In the genomic region with DNA sequence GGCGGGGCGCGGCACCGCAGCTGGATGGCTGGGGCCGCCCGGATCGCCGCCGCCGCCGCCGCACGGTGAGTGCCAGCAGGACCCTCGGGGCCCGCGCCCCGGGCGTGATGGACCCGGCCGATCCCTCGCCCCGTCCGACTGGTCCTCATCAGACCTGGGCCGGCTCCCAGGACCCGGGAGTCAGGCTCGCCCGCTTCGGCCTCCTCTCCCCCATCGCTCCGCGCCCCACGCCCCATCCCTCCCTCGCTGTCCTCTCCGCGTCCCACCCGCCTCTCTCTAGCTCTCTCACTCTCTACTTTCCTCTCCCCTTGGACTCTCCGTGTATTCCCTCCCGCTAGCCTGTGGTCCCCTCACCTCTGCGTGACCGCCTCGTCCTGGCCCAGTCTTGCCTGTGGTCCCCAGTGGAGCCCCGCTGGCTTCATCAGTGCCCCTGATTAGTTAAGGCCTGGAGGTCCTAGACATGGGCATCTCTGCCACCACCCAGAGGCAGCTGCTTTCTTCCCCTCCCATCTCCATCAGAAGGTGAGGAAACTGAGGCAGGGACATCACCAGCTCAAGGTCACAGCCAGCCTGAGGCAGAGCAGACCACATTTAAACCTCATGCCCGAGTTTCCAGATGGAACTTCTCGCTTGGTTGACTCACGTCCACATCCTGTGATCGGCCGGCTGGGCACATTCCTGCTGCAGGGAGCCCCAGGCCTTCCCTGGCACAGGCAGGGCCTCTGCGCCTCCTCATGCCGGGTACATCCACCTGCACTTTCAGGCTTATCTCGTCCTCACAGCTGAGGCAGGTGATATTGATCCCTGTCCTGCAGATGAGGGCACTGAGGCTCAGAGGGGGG, we compare ENCODE assay signal across 8 cellular contexts. TPM values are rescaled to one million over a fixed set of nuclear protein-coding genes. Genes with fewer than 3 reads are reported as not detected.
DNase-seq lines count a peak whose midpoint lies in the region; ATAC-seq and TF ChIP-seq lines count a peak whose summit lies in the region.

No MANE protein-coding gene starts in this region.

- H3K9me3 Mint-ChIP-seq in neural crest cell: no peaks in the 10 kb centered on the region

- peak overlapping the region; percentile 88 for H3K4me2 ChIP-seq in fibroblast of lung (ENCODE audit: extremely low read depth, insufficient read depth, low read length)

- peaks cover 21% of the 10 kb centered on the region for H3K36me3 ChIP-seq in fibroblast of lung (ENCODE audit: control insufficient read depth, insufficient read depth, low read length)

- peak overlapping the region; percentile 94 for H3K9ac ChIP-seq in fibroblast of lung (ENCODE audit: insufficient read depth, low read length)

- H4K20me1 ChIP-seq in fibroblast of lung (ENCODE audit: control insufficient read depth, extremely low read depth, insufficient read depth, low read length): no peaks in the 10 kb centered on the region

- H3K4me3 ChIP-seq in fibroblast of lung (replicated peaks in 1 of 4; ENCODE audit: control extremely low read depth in 1 of 4, insufficient read depth in 1 of 4, low read depth in 3 of 4, low read length in 4 of 4): peak overlapping the region; percentile 40 to 92 (median 66)

- peak; percentile 6 for ATAC-seq in HG02623 (IDR thresholded peaks at IDR 0.05; ENCODE audit: unreplicated experiment)
- ATAC-seq in HG02970 (IDR thresholded peaks at IDR 0.05; ENCODE audit: low FRiP score, unreplicated experiment): no peak
- no peak for ATAC-seq in GM19351 (IDR thresholded peaks at IDR 0.05; ENCODE audit: unreplicated experiment)

- no peak overlapping the region for H2AFZ ChIP-seq in fibroblast of lung (ENCODE audit: low read length)

- H3K27me3 Mint-ChIP-seq in neural crest cell (ENCODE audit: low read depth): no peaks in the 10 kb centered on the region

- H3K4me1 Mint-ChIP-seq in neural crest cell: peaks cover 19% of the 10 kb centered on the region

- H3K27ac Mint-ChIP-seq in neural crest cell (ENCODE audit: unreplicated experiment): peak overlapping the region; percentile 92

- peaks cover 26% of the 10 kb centered on the region for H3K4me1 ChIP-seq in fibroblast of lung (ENCODE audit: control insufficient read depth, extremely low read depth, insufficient read depth, low read length)

- H3K27ac ChIP-seq in fibroblast of lung (ENCODE audit: insufficient read depth, low read length): peak overlapping the region; percentile 90

- DNase-seq in COLO668 (lab: John Stamatoyannopoulos, UW; ENCODE audit: unreplicated experiment) (peak; percentile 57), UCSD-AML1 (lab: John Stamatoyannopoulos, UW; ENCODE audit: unreplicated experiment) (peak; percentile 50), fibroblast of lung (ENCODE audit: low read depth in 2 of 2) (peak; percentile 85), neural crest cell (ENCODE audit: low read depth, low spot score) (no peak)
- no peak for DNase-seq in activated CD4-positive, CD25-positive, alpha-beta regulatory T cell treated with anti-CD3 and anti-CD28 coated beads, Interleukin-2, amount 50 U/mL, for 72 hours

- H3K36me3 Mint-ChIP-seq in neural crest cell (ENCODE audit: low read depth): no peaks in the 10 kb centered on the region

- no peak for TF ChIP-seq CTCF in fibroblast of lung (conservative IDR thresholded peaks at IDR 0.05 in 1 of 2, IDR thresholded peaks at IDR 0.05 in 1 of 2; ENCODE audit: low read depth in 1 of 2, low read length in 2 of 2)
- no peak for TF ChIP-seq CTCF in neural crest cell (conservative IDR thresholded peaks at IDR 0.05)

- H3K4me3 Mint-ChIP-seq in neural crest cell: peak overlapping the region; percentile 91

- no peaks in the 10 kb centered on the region for H3K9me3 ChIP-seq in fibroblast of lung (ENCODE audit: control insufficient read depth, insufficient read depth, low read depth, low read length)

- no peaks in the 10 kb centered on the region for H3K27me3 ChIP-seq in fibroblast of lung (ENCODE audit: control insufficient read depth, insufficient read depth, low read length)

- peaks cover 36% of the 10 kb centered on the region for H3K79me2 ChIP-seq in fibroblast of lung (ENCODE audit: control insufficient read depth, insufficient read depth, low read length)

RNA-seq across cellular contexts. Expression of gene SLC39A13, which starts 0.4 kb away (rescaled TPM):
- 46.0 and 62.9 TPM in 2 replicates for total RNA-seq in fibroblast of lung
- polyA plus RNA-seq in fibroblast of lung: 52.2 and 88.7 TPM in 2 replicates
- 84.9 and 110 TPM in 2 replicates for polyA plus RNA-seq in fibroblast of lung (2012)
- 59.6 and 124 TPM in 2 replicates for polyA minus RNA-seq in fibroblast of lung (ENCODE audit: low replicate concordance)
- 34.5 and 36.0 TPM in 2 replicates for total RNA-seq in neural crest cell

RNA-seq across cellular contexts. Expression of gene PSMC3, which starts 17.4 kb away (rescaled TPM):
- 107 and 155 TPM in 2 replicates for total RNA-seq in fibroblast of lung
- 294 and 353 TPM in 2 replicates for polyA plus RNA-seq in fibroblast of lung
- polyA plus RNA-seq in fibroblast of lung (2012): 291 and 347 TPM in 2 replicates
- 87.6 and 137 TPM in 2 replicates for polyA minus RNA-seq in fibroblast of lung (ENCODE audit: low replicate concordance)
- total RNA-seq in neural crest cell: 197 and 205 TPM in 2 replicates

RNA-seq across cellular contexts. Expression of gene SPI1, which starts 30.5 kb away (rescaled TPM):
- total RNA-seq in fibroblast of lung (not detected in 2 replicates), neural crest cell (not detected in 2 replicates)
- polyA plus RNA-seq in fibroblast of lung: not detected in 2 replicates
- polyA plus RNA-seq in fibroblast of lung (2012): not detected in 2 replicates
- polyA minus RNA-seq in fibroblast of lung (ENCODE audit: low replicate concordance): not detected in 2 replicates

RNA-seq across cellular contexts. Expression of gene RAPSN, which starts 40.1 kb away (rescaled TPM):
- total RNA-seq in fibroblast of lung (under 0.01 and 0.17 TPM in 2 replicates), neural crest cell (0.16 and 0.50 TPM in 2 replicates)
- not detected in 2 replicates for polyA plus RNA-seq in fibroblast of lung
- 0.07 TPM in 1 of 2 replicates, not detected in the other for polyA plus RNA-seq in fibroblast of lung (2012)
- not detected in 2 replicates for polyA minus RNA-seq in fibroblast of lung (ENCODE audit: low replicate concordance)

RNA-seq across cellular contexts. Expression of gene MYBPC3, which starts 56.3 kb away (rescaled TPM):
- total RNA-seq in fibroblast of lung (not detected in 2 replicates), neural crest cell (not detected in 2 replicates)
- polyA plus RNA-seq in fibroblast of lung: not detected in 2 replicates
- polyA plus RNA-seq in fibroblast of lung (2012): not detected in 2 replicates
- not detected in 2 replicates for polyA minus RNA-seq in fibroblast of lung (ENCODE audit: low replicate concordance)

Comparison
In these comparisons a context has a peak if more than half of its experiments do, and no peak if none do; other contexts are left out.
1. DNase-seq: peak in COLO668 (single experiment), UCSD-AML1 (single experiment) and fibroblast of lung (2 of 2); none in neural crest cell (single experiment) and activated CD4-positive, CD25-positive, alpha-beta regulatory T cell treated with anti-CD3 and anti-CD28 coated beads, Interleukin-2, amount 50 U/mL, for 72 hours (single experiment).